8 cellular contexts compared by ENCODE assay signal in genomic region chr17:44919885-44920564, GRCh38. TPM values are rescaled to one million over a fixed set of nuclear protein-coding genes. Genes with fewer than 3 reads are reported as not detected.
DNase-seq lines count a peak whose midpoint lies in the region; ATAC-seq, FAIRE-seq and TF ChIP-seq lines count a peak whose summit lies in the region.

No MANE protein-coding gene starts in this region.

- ATAC-seq in GM18868 (IDR thresholded peaks at IDR 0.05; ENCODE audit: unreplicated experiment): peak; percentile 63
- peak; percentile 70 to 91 (median 88) for ATAC-seq in natural killer cell

- H3K36me3 ChIP-seq in PC-9 (ENCODE audit: low read depth) (no peaks in the 10 kb centered on the region), fibroblast of lung (ENCODE audit: control insufficient read depth, insufficient read depth, low read length) (no peaks in the 10 kb centered on the region), stomach (no peaks in the 10 kb centered on the region)

- intact Hi-C loops in PC-9 (cut with micrococcal nuclease; ENCODE audit: unreplicated experiment) (loop anchor here (1.0 to 5.0 kb wide), 3 partner anchors 102 to 212 kb away; partner anchors contain the start of gene PLCD3), natural killer cell (cut with micrococcal nuclease) (loop anchor here (1.0 kb wide), 1 partner anchor 101 kb away; no protein-coding TSS in a partner anchor), stomach (cut with DNase I; ENCODE audit: low total_unique reads) (loop anchor here (5.0 to 10.0 kb wide), 2 partner anchors 102 to 185 kb away; no protein-coding TSS in a partner anchor)

- peaks cover 5% of the 10 kb centered on the region for H3K4me1 Mint-ChIP-seq in activated T-cell treated with anti-CD3 and anti-CD28 coated beads, Interleukin-2, amount 50 U/mL, for 24 hours (ENCODE audit: low read depth)
- H3K4me1 Mint-ChIP-seq in natural killer cell: peaks cover 4 to 5% of the 10 kb centered on the region in 2 donors

- H3K27ac Mint-ChIP-seq in activated T-cell treated with anti-CD3 and anti-CD28 coated beads, Interleukin-2, amount 50 U/mL, for 24 hours: no peak overlapping the region
- no peak overlapping the region for H3K27ac Mint-ChIP-seq in natural killer cell

- POLR2A ChIA-PET in PC-9 (lab: Charles Lee; ENCODE audit: unreplicated experiment): no interaction called here

- no peaks in the 10 kb centered on the region for H3K9me3 Mint-ChIP-seq in activated T-cell treated with anti-CD3 and anti-CD28 coated beads, Interleukin-2, amount 50 U/mL, for 24 hours
- H3K9me3 Mint-ChIP-seq in natural killer cell: no peaks in the 10 kb centered on the region

- H3F3A ChIP-seq in PC-9 (ENCODE audit: insufficient read depth, low read depth): peaks cover 16% of the 10 kb centered on the region; the same call in 1 of the 2 replicates

- H3K36me3 Mint-ChIP-seq in activated T-cell treated with anti-CD3 and anti-CD28 coated beads, Interleukin-2, amount 50 U/mL, for 24 hours (ENCODE audit: low read depth): no peaks in the 10 kb centered on the region
- no peaks in the 10 kb centered on the region for H3K36me3 Mint-ChIP-seq in natural killer cell

- CTCF ChIA-PET in PC-9 (lab: Charles Lee): interaction anchor here (0.7 to 1.5 kb wide), 4 partner anchors 10 to 215 kb away, joined by 3 to 26 read pairs (median 4); partner anchors contain the start of gene ACBD4

- H3K27ac ChIP-seq in PC-9 (no peak overlapping the region), fibroblast of lung (ENCODE audit: insufficient read depth, low read length) (no peak overlapping the region), stomach (no peak overlapping the region)

- H3K79me2 ChIP-seq in PC-9 (ENCODE audit: low read depth) (no peaks in the 10 kb centered on the region), fibroblast of lung (ENCODE audit: control insufficient read depth, insufficient read depth, low read length) (no peaks in the 10 kb centered on the region)

- BruUV-seq in PC-9 (replicated peaks; lab: Mats Ljungman, UMichigan): no TSS peak

- TF ChIP-seq CTCF in AG10803 (conservative IDR thresholded peaks at IDR 0.05; ENCODE audit: low read length) (peak; percentile 85), PC-9 (conservative IDR thresholded peaks at IDR 0.05) (peak; percentile 83), fibroblast of lung (conservative IDR thresholded peaks at IDR 0.05 in 1 of 2, IDR thresholded peaks at IDR 0.05 in 1 of 2; ENCODE audit: low read depth in 1 of 2, low read length in 2 of 2) (peak; percentile 86 to 87), natural killer cell (IDR thresholded peaks at IDR 0.05) (peak; percentile 25), stomach (IDR thresholded peaks at IDR 0.05) (peak in 5 of 7 experiments; percentile 68 to 92 (median 79))

- no peak for TF ChIP-seq POLR2A in stomach (IDR thresholded peaks at IDR 0.05)

- no peak for TF ChIP-seq EP300 in stomach (IDR thresholded peaks at IDR 0.05)

- H3K4me3 Mint-ChIP-seq in activated T-cell treated with anti-CD3 and anti-CD28 coated beads, Interleukin-2, amount 50 U/mL, for 24 hours: no peak overlapping the region
- no peak overlapping the region for H3K4me3 Mint-ChIP-seq in natural killer cell

- H3K4me2 ChIP-seq in PC-9 (no peak overlapping the region), fibroblast of lung (ENCODE audit: extremely low read depth, insufficient read depth, low read length) (no peak overlapping the region)

- no peak overlapping the region for H2AFZ ChIP-seq in PC-9
- H2AFZ ChIP-seq in fibroblast of lung (ENCODE audit: low read length): no peak overlapping the region

- H4K20me1 ChIP-seq in PC-9 (ENCODE audit: insufficient read depth) (no peaks in the 10 kb centered on the region), fibroblast of lung (ENCODE audit: control insufficient read depth, extremely low read depth, insufficient read depth, low read length) (no peaks in the 10 kb centered on the region)

- H3K9me2 ChIP-seq in PC-9 (ENCODE audit: insufficient read depth): no peaks in the 10 kb centered on the region

- H3K4me3 ChIP-seq in AG10803 (ENCODE audit: low read length): no peak overlapping the region
- no peak overlapping the region for H3K4me3 ChIP-seq in PC-9
- no peak overlapping the region for H3K4me3 ChIP-seq in fibroblast of lung (replicated peaks in 1 of 4; ENCODE audit: control extremely low read depth in 1 of 4, insufficient read depth in 1 of 4, low read depth in 3 of 4, low read length in 4 of 4)
- H3K4me3 ChIP-seq in stomach: no peak overlapping the region

- H3K27me3 Mint-ChIP-seq in activated T-cell treated with anti-CD3 and anti-CD28 coated beads, Interleukin-2, amount 50 U/mL, for 24 hours: peaks cover 24% of the 10 kb centered on the region
- peaks cover 0 to 18% of the 10 kb centered on the region in 2 donors for H3K27me3 Mint-ChIP-seq in natural killer cell (ENCODE audit: low read depth in 2 of 2)

- H3K27me3 ChIP-seq in PC-9 (ENCODE audit: insufficient read depth, low read depth) (peaks cover 8% of the 10 kb centered on the region; the same call in 1 of the 2 replicates), fibroblast of lung (ENCODE audit: control insufficient read depth, insufficient read depth, low read length) (peaks cover 2% of the 10 kb centered on the region), stomach (peaks cover 0 to 30% (median 7%) of the 10 kb centered on the region in 3 donors)

- WGBS in stomach, 5 donors: 7 to 14% (median 11%) methylated on average over 7 to 9 of the region's 9 CpGs

- H3K9me3 ChIP-seq in PC-9 (ENCODE audit: insufficient read depth, low read depth): no peaks in the 10 kb centered on the region
- H3K9me3 ChIP-seq in fibroblast of lung (ENCODE audit: control insufficient read depth, insufficient read depth, low read depth, low read length): no peaks in the 10 kb centered on the region
- H3K9me3 ChIP-seq in stomach: no peaks in the 10 kb centered on the region

- DNase-seq in AG10803 (ENCODE audit: low read depth) (peak; percentile 78), HTR-8/SVneo (ENCODE audit: insufficient read length, low spot score) (peak; percentile 96), PC-9 (peak; percentile 64 to 74), fibroblast of lung (ENCODE audit: low read depth in 2 of 2) (peak; percentile 70 to 85), natural killer cell (peak; percentile 36), stomach (peak; percentile 83)
- peak; percentile 68 for DNase-seq in activated T-cell treated with anti-CD3 and anti-CD28 coated beads, Interleukin-2, amount 50 U/mL, for 24 hours

- peaks cover 9% of the 10 kb centered on the region for H3K4me1 ChIP-seq in PC-9 (replicated peaks; ENCODE audit: insufficient read depth)
- no peaks in the 10 kb centered on the region for H3K4me1 ChIP-seq in fibroblast of lung (ENCODE audit: control insufficient read depth, extremely low read depth, insufficient read depth, low read length)
- peaks cover 0 to 25% (median 13%) of the 10 kb centered on the region in 4 donors for H3K4me1 ChIP-seq in stomach

- H3K9ac ChIP-seq in fibroblast of lung (ENCODE audit: insufficient read depth, low read length): no peak overlapping the region

- peak; percentile 99 for FAIRE-seq in HTR-8/SVneo (lab: Jason Lieb, UNC)

RNA-seq across cellular contexts. Expression of gene GFAP, which starts 4.7 kb away (rescaled TPM):
- total RNA-seq in PC-9 (2021): not detected in 2 replicates
- total RNA-seq in fibroblast of lung: 0.26 and 1.3 TPM in 2 replicates
- polyA plus RNA-seq in fibroblast of lung: 0.31 and 0.32 TPM in 2 replicates
- 0.24 and 0.41 TPM in 2 replicates for polyA plus RNA-seq in fibroblast of lung (2012)
- not detected in 2 replicates for polyA minus RNA-seq in fibroblast of lung (ENCODE audit: low replicate concordance)
- not detected for total RNA-seq in natural killer cell
- 1 to 10 TPM in 1 of 5 donors, not detected in 4; 9.7 TPM for total RNA-seq in stomach
- polyA plus RNA-seq in stomach: 1 to 10 TPM in 1 of 3 donors, under 1 TPM in 2; 0.15 to 1.4 (median 0.23) TPM

RNA-seq across cellular contexts. Expression of gene EFTUD2, which starts 20.8 kb away (rescaled TPM):
- total RNA-seq in PC-9 (2021) (111 and 126 TPM in 2 replicates), fibroblast of lung (74.0 and 88.0 TPM in 2 replicates), natural killer cell (100 to 1,000 TPM; 135 to 178 (median 164) TPM), stomach (100 to 1,000 TPM in 3 of 5 donors, 10 to 100 TPM in 2; 70.1 to 176 (median 111) TPM)
- polyA plus RNA-seq in fibroblast of lung (154 and 201 TPM in 2 replicates), stomach (10 to 100 TPM; 15.9 to 28.6 (median 21.2) TPM)
- 93.9 and 110 TPM in 2 replicates for polyA plus RNA-seq in fibroblast of lung (2012)
- 338 and 489 TPM in 2 replicates for polyA minus RNA-seq in fibroblast of lung (ENCODE audit: low replicate concordance)

RNA-seq across cellular contexts. Expression of gene KIF18B, which starts 27.5 kb away (rescaled TPM):
- total RNA-seq in PC-9 (2021) (48.2 and 58.5 TPM in 2 replicates), fibroblast of lung (under 0.01 and 0.99 TPM in 2 replicates), natural killer cell (1 to 10 TPM in 2 of 3 donors, under 1 TPM in 1; 0.53 to 1.3 (median 1.1) TPM), stomach (10 to 100 TPM in 1 of 5 donors, 1 to 10 TPM in 1, under 1 TPM in 2, not detected in 1; 0.58 to 12.2 (median 2.0) TPM)
- polyA plus RNA-seq in fibroblast of lung (2.5 and 13.5 TPM in 2 replicates), stomach (1 to 10 TPM in 2 of 3 donors, under 1 TPM in 1; 0.15 to 2.2 (median 1.2) TPM)
- polyA plus RNA-seq in fibroblast of lung (2012): 2.5 and 10.3 TPM in 2 replicates
- polyA minus RNA-seq in fibroblast of lung (ENCODE audit: low replicate concordance): 7.5 and 44.3 TPM in 2 replicates

RNA-seq across cellular contexts. Expression of gene C1QL1, which starts 48.1 kb away (rescaled TPM):
- total RNA-seq in PC-9 (2021): 0.93 and 1.3 TPM in 2 replicates
- 1.3 and 1.8 TPM in 2 replicates for total RNA-seq in fibroblast of lung
- polyA plus RNA-seq in fibroblast of lung: 0.53 and 1.0 TPM in 2 replicates
- polyA plus RNA-seq in fibroblast of lung (2012): 0.83 and 2.4 TPM in 2 replicates
- 0.19 and 0.79 TPM in 2 replicates for polyA minus RNA-seq in fibroblast of lung (ENCODE audit: low replicate concordance)
- total RNA-seq in natural killer cell: not detected
- total RNA-seq in stomach: 10 to 100 TPM in 2 of 5 donors, 1 to 10 TPM in 2, not detected in 1; 2.2 to 16.3 (median 8.1) TPM
- 1 to 10 TPM; 2.9 to 8.6 (median 5.2) TPM for polyA plus RNA-seq in stomach

Comparison
In these comparisons a context has a peak if more than half of its experiments do, and no peak if none do; other contexts are left out.
1. DNase-seq: peak in every context shown above with its lines; median percentile 96 in HTR-8/SVneo; 83 in stomach; 78 in AG10803; 78 in fibroblast of lung; 69 in PC-9; 68 in activated T-cell treated with anti-CD3 and anti-CD28 coated beads, Interleukin-2, amount 50 U/mL, for 24 hours; 36 in natural killer cell.
2. CTCF ChIP-seq: peak in every context shown above with its lines; median percentile 86 in fibroblast of lung; 85 in AG10803; 83 in PC-9; 79 in stomach; 25 in natural killer cell.